ENCODE assay signal across 1 cellular context in genomic region chr12:56795163-56795562, GRCh38. TPM values are rescaled to one million over a fixed set of nuclear protein-coding genes. Genes with fewer than 3 reads are reported as not detected.
"Had no signal": no experiment of that assay in that cellular context is flagged by ENCODE, and none has a peak within 500 bp of the region (broad histone marks: within the 10 kb centered on the region; RNA-seq: fewer than 3 reads in every experiment).

No MANE protein-coding gene starts in this region.

RNA-seq across cellular contexts. Expression of gene HSD17B6, which starts 32.0 kb away (rescaled TPM):
- polyA plus RNA-seq: cardiac muscle cell had no signal
